ENCODE assay signal across 1 cellular context in the genomic region with DNA sequence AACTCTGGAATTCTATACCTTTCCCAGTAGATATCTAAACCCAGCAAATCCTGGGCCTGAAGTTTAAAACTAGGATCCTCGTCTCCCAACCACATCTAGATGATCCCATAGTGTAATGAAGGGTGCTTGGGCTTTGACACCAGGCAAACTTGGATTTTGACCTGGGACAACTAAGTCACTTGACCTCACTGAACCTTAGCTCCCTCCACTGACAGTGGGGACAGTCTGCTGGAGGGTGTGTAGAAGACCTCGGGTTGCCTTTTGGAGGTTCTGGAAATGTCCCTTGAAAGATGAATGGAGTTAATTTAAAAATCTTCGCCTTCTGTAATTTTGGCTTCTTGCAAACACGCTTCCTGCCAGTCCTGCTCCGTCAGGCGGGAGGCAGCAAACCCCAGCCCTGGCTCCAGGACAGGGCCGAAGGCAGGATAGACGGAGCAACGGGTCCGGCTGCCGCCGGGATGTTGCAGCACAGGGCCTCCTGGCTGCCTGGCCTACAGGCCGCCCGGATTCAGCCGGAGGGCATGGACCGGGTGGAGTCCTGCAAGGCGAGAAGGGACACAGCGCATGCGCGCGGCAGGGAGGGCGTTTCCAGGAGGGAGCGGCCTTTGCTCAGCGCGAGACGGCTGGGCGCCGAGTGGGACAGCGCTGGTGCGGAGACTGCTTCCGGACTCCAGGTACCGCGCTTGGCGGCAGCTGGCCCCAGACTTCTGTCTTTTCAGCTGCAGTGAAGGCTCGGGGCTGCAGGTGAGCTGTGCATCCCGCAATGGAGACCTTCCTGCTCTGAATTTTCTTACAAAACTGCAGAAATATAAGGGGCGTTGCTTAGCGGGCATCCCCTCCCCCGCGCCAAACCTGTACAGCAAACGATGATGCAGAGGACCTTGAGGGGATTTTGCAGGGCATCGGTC.
TF ChIP-seq lines count a peak whose summit lies in the region.

A gene with protein sequence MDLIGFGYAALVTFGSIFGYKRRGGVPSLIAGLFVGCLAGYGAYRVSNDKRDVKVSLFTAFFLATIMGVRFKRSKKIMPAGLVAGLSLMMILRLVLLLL (plus strand): TSS at position 612 of the 908 bp plus-strand sequence. CDS start 5,990 bp downstream, outside the sequence.

TF ChIP-seq in K562, 482 proteins besides CTCF, POLR2A, EP300 and RAD21 (continued from another document and continues in another):
- TF ChIP-seq, protein P1, sequence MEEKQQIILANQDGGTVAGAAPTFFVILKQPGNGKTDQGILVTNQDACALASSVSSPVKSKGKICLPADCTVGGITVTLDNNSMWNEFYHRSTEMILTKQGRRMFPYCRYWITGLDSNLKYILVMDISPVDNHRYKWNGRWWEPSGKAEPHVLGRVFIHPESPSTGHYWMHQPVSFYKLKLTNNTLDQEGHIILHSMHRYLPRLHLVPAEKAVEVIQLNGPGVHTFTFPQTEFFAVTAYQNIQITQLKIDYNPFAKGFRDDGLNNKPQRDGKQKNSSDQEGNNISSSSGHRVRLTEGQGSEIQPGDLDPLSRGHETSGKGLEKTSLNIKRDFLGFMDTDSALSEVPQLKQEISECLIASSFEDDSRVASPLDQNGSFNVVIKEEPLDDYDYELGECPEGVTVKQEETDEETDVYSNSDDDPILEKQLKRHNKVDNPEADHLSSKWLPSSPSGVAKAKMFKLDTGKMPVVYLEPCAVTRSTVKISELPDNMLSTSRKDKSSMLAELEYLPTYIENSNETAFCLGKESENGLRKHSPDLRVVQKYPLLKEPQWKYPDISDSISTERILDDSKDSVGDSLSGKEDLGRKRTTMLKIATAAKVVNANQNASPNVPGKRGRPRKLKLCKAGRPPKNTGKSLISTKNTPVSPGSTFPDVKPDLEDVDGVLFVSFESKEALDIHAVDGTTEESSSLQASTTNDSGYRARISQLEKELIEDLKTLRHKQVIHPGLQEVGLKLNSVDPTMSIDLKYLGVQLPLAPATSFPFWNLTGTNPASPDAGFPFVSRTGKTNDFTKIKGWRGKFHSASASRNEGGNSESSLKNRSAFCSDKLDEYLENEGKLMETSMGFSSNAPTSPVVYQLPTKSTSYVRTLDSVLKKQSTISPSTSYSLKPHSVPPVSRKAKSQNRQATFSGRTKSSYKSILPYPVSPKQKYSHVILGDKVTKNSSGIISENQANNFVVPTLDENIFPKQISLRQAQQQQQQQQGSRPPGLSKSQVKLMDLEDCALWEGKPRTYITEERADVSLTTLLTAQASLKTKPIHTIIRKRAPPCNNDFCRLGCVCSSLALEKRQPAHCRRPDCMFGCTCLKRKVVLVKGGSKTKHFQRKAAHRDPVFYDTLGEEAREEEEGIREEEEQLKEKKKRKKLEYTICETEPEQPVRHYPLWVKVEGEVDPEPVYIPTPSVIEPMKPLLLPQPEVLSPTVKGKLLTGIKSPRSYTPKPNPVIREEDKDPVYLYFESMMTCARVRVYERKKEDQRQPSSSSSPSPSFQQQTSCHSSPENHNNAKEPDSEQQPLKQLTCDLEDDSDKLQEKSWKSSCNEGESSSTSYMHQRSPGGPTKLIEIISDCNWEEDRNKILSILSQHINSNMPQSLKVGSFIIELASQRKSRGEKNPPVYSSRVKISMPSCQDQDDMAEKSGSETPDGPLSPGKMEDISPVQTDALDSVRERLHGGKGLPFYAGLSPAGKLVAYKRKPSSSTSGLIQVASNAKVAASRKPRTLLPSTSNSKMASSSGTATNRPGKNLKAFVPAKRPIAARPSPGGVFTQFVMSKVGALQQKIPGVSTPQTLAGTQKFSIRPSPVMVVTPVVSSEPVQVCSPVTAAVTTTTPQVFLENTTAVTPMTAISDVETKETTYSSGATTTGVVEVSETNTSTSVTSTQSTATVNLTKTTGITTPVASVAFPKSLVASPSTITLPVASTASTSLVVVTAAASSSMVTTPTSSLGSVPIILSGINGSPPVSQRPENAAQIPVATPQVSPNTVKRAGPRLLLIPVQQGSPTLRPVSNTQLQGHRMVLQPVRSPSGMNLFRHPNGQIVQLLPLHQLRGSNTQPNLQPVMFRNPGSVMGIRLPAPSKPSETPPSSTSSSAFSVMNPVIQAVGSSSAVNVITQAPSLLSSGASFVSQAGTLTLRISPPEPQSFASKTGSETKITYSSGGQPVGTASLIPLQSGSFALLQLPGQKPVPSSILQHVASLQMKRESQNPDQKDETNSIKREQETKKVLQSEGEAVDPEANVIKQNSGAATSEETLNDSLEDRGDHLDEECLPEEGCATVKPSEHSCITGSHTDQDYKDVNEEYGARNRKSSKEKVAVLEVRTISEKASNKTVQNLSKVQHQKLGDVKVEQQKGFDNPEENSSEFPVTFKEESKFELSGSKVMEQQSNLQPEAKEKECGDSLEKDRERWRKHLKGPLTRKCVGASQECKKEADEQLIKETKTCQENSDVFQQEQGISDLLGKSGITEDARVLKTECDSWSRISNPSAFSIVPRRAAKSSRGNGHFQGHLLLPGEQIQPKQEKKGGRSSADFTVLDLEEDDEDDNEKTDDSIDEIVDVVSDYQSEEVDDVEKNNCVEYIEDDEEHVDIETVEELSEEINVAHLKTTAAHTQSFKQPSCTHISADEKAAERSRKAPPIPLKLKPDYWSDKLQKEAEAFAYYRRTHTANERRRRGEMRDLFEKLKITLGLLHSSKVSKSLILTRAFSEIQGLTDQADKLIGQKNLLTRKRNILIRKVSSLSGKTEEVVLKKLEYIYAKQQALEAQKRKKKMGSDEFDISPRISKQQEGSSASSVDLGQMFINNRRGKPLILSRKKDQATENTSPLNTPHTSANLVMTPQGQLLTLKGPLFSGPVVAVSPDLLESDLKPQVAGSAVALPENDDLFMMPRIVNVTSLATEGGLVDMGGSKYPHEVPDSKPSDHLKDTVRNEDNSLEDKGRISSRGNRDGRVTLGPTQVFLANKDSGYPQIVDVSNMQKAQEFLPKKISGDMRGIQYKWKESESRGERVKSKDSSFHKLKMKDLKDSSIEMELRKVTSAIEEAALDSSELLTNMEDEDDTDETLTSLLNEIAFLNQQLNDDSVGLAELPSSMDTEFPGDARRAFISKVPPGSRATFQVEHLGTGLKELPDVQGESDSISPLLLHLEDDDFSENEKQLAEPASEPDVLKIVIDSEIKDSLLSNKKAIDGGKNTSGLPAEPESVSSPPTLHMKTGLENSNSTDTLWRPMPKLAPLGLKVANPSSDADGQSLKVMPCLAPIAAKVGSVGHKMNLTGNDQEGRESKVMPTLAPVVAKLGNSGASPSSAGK (IDR thresholded peaks at IDR 0.05), result peak; percentile 72
- TF ChIP-seq MAFF (IDR thresholded peaks at IDR 0.05; ENCODE audit: low read length) (no peak), ZKSCAN8 (CRISPR knock-in tag; IDR thresholded peaks at IDR 0.05) (no peak), ZNF589 (CRISPR knock-in tag; IDR thresholded peaks at IDR 0.05; ENCODE audit: low read depth) (no peak), NR2C1 (IDR thresholded peaks at IDR 0.05) (no peak), NR2C1 (tag; IDR thresholded peaks at IDR 0.05) (no peak), ZNF354B (CRISPR knock-in tag; IDR thresholded peaks at IDR 0.05) (no peak), FOXP1 (CRISPR knock-in tag; IDR thresholded peaks at IDR 0.05) (no peak), HNRNPH1 (optimal IDR thresholded peaks at IDR 0.05; ENCODE audit: low read depth, low read length) (no peak), UBTF (IDR thresholded peaks at IDR 0.05; ENCODE audit: borderline replicate concordance in 1 of 2, low read depth in 2 of 2, low read length in 2 of 2) (no peak), SRSF3 (IDR thresholded peaks at IDR 0.05; ENCODE audit: insufficient read depth, low read length) (no peak), ZNF766 (CRISPR knock-in tag; conservative IDR thresholded peaks at IDR 0.05) (no peak), POLR2B (IDR thresholded peaks at IDR 0.05; ENCODE audit: low read depth, partially characterized antibody) (peak; percentile 52), ID3 (CRISPR knock-in tag; IDR thresholded peaks at IDR 0.05) (no peak), ID3 (tag; IDR thresholded peaks at IDR 0.05) (no peak), MAZ (CRISPR knock-in tag; conservative IDR thresholded peaks at IDR 0.05 in 1 of 2, IDR thresholded peaks at IDR 0.05 in 1 of 2) (peak in 1 of 2 experiments; percentile 42; a peak in 2 of 4 replicates), ZKSCAN1 (IDR thresholded peaks at IDR 0.05; ENCODE audit: low read depth, low read length) (peak; percentile 74), PHB (CRISPR knock-in tag; IDR thresholded peaks at IDR 0.05) (no peak), ZNF639 (CRISPR knock-in tag; conservative IDR thresholded peaks at IDR 0.05 in 1 of 2, IDR thresholded peaks at IDR 0.05 in 1 of 2) (no peak), ZNF436 (CRISPR knock-in tag; IDR thresholded peaks at IDR 0.05) (no peak), C11orf30 (IDR thresholded peaks at IDR 0.05; ENCODE audit: low read depth) (no peak), HNRNPK (IDR thresholded peaks at IDR 0.05; ENCODE audit: low read depth, low read length, poor library complexity, severe bottlenecking) (no peak), NRF1 (conservative IDR thresholded peaks at IDR 0.05 in 1 of 2, IDR thresholded peaks at IDR 0.05 in 1 of 2) (peak; percentile 98 to 99)
- TF ChIP-seq, protein P2, sequence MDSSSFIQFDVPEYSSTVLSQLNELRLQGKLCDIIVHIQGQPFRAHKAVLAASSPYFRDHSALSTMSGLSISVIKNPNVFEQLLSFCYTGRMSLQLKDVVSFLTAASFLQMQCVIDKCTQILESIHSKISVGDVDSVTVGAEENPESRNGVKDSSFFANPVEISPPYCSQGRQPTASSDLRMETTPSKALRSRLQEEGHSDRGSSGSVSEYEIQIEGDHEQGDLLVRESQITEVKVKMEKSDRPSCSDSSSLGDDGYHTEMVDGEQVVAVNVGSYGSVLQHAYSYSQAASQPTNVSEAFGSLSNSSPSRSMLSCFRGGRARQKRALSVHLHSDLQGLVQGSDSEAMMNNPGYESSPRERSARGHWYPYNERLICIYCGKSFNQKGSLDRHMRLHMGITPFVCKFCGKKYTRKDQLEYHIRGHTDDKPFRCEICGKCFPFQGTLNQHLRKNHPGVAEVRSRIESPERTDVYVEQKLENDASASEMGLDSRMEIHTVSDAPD (CRISPR knock-in tag; IDR thresholded peaks at IDR 0.05), result no peak
- TF ChIP-seq, protein P3, sequence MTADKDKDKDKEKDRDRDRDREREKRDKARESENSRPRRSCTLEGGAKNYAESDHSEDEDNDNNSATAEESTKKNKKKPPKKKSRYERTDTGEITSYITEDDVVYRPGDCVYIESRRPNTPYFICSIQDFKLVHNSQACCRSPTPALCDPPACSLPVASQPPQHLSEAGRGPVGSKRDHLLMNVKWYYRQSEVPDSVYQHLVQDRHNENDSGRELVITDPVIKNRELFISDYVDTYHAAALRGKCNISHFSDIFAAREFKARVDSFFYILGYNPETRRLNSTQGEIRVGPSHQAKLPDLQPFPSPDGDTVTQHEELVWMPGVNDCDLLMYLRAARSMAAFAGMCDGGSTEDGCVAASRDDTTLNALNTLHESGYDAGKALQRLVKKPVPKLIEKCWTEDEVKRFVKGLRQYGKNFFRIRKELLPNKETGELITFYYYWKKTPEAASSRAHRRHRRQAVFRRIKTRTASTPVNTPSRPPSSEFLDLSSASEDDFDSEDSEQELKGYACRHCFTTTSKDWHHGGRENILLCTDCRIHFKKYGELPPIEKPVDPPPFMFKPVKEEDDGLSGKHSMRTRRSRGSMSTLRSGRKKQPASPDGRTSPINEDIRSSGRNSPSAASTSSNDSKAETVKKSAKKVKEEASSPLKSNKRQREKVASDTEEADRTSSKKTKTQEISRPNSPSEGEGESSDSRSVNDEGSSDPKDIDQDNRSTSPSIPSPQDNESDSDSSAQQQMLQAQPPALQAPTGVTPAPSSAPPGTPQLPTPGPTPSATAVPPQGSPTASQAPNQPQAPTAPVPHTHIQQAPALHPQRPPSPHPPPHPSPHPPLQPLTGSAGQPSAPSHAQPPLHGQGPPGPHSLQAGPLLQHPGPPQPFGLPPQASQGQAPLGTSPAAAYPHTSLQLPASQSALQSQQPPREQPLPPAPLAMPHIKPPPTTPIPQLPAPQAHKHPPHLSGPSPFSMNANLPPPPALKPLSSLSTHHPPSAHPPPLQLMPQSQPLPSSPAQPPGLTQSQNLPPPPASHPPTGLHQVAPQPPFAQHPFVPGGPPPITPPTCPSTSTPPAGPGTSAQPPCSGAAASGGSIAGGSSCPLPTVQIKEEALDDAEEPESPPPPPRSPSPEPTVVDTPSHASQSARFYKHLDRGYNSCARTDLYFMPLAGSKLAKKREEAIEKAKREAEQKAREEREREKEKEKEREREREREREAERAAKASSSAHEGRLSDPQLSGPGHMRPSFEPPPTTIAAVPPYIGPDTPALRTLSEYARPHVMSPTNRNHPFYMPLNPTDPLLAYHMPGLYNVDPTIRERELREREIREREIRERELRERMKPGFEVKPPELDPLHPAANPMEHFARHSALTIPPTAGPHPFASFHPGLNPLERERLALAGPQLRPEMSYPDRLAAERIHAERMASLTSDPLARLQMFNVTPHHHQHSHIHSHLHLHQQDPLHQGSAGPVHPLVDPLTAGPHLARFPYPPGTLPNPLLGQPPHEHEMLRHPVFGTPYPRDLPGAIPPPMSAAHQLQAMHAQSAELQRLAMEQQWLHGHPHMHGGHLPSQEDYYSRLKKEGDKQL (CRISPR knock-in tag; IDR thresholded peaks at IDR 0.05; ENCODE audit: borderline replicate concordance), result no peak
